In the genomic region with DNA sequence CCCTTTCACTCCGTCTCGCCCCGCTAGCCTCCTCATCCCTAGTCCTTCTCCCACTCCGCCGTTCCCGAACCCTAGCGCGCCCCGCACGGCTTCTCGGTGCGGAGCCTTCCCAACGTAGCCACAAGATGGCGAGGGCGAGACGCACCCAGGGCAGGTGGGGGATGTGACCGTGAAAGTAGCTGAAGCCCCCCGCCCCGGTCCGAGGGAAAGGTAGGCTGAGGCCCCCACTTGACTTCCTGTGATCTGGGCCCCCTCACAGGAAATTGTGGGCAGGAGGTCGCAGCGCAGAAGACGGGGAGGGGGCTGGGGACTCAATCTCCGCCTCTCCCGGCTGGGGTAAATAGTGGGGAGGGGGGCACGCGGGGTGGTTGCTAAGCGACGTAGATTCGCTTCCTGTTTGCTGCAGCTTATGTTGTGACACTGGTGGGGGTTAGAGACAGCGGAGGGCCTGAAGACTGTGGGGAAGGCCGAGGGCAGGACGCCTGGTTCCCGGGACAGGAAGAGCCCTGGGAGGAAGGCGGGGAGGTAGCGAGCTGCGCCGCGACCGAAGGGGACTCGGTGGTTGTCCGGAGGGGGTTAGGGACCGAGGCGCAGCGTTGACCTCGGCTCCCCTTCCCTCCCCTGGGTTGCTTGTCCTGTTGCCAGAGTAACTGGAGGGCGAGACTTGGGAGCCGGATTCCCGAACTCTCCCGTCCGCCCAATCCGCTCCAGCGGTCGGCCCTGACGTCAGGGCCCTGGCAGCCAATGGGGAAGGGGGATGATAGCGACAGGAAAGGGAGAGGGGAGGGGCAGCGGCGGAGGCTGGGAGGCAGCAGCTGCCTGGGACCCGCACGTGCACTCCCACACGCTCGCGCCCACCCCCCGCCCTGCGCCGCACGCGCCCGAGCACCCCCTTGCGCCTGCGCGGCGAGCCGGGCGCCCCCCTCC, we compare ENCODE assay signal across 1 cellular context.
TF ChIP-seq lines count a peak whose summit lies in the region.

No MANE protein-coding gene starts in this region.

TF ChIP-seq in HEK293, 187 proteins besides CTCF, POLR2A, EP300 and RAD21 (continued from another document and continues in another):
- TF ChIP-seq, protein P1, sequence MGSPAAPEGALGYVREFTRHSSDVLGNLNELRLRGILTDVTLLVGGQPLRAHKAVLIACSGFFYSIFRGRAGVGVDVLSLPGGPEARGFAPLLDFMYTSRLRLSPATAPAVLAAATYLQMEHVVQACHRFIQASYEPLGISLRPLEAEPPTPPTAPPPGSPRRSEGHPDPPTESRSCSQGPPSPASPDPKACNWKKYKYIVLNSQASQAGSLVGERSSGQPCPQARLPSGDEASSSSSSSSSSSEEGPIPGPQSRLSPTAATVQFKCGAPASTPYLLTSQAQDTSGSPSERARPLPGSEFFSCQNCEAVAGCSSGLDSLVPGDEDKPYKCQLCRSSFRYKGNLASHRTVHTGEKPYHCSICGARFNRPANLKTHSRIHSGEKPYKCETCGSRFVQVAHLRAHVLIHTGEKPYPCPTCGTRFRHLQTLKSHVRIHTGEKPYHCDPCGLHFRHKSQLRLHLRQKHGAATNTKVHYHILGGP (tag by site-specific recombination; IDR thresholded peaks at IDR 0.05): no peak
- peak; percentile 94 for TF ChIP-seq ZBTB17 (tag by site-specific recombination; IDR thresholded peaks at IDR 0.05)
- TF ChIP-seq BCL11A (tag by site-specific recombination; IDR thresholded peaks at IDR 0.05; ENCODE audit: low read depth): peak; percentile 67; the same call in 1 of the 2 replicates
- TF ChIP-seq, protein P2, sequence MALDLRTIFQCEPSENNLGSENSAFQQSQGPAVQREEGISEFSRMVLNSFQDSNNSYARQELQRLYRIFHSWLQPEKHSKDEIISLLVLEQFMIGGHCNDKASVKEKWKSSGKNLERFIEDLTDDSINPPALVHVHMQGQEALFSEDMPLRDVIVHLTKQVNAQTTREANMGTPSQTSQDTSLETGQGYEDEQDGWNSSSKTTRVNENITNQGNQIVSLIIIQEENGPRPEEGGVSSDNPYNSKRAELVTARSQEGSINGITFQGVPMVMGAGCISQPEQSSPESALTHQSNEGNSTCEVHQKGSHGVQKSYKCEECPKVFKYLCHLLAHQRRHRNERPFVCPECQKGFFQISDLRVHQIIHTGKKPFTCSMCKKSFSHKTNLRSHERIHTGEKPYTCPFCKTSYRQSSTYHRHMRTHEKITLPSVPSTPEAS (tag by site-specific recombination; IDR thresholded peaks at IDR 0.05): no peak
- TF ChIP-seq PRDM1 (tag by site-specific recombination; IDR thresholded peaks at IDR 0.05): 0 out of 2 replicates have a peak, but pooled peaks have one; percentile 3
- no peak for TF ChIP-seq ZNF324 (tag by site-specific recombination; IDR thresholded peaks at IDR 0.05)
- TF ChIP-seq ZNF654 (tag by site-specific recombination; IDR thresholded peaks at IDR 0.05; ENCODE audit: low read depth): peak; percentile 66
- 0 out of 2 replicates have a peak, but pooled peaks have one; percentile 36 for TF ChIP-seq ZNF561 (tag by site-specific recombination; IDR thresholded peaks at IDR 0.05; ENCODE audit: borderline replicate concordance)
- peak; percentile 71 for TF ChIP-seq ZNF2 (tag by site-specific recombination; IDR thresholded peaks at IDR 0.05)
- peak; percentile 26; the same call in 1 of the 2 replicates for TF ChIP-seq KLF9 (tag by site-specific recombination; IDR thresholded peaks at IDR 0.05; ENCODE audit: low read depth)
- TF ChIP-seq, protein P3, sequence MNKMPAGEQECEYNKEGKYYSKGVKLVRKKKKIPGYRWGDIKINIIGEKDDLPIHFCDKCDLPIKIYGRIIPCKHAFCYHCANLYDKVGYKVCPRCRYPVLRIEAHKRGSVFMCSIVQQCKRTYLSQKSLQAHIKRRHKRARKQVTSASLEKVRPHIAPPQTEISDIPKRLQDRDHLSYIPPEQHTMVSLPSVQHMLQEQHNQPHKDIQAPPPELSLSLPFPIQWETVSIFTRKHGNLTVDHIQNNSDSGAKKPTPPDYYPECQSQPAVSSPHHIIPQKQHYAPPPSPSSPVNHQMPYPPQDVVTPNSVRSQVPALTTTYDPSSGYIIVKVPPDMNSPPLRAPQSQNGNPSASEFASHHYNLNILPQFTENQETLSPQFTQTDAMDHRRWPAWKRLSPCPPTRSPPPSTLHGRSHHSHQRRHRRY (tag by site-specific recombination; IDR thresholded peaks at IDR 0.05): no peak
- TF ChIP-seq ZNF600 (tag by site-specific recombination; IDR thresholded peaks at IDR 0.05): no peak; the same call in 1 of the 2 replicates
- no peak for TF ChIP-seq ZNF132 (tag by site-specific recombination; IDR thresholded peaks at IDR 0.05; ENCODE audit: borderline replicate concordance)
- TF ChIP-seq, protein P4, sequence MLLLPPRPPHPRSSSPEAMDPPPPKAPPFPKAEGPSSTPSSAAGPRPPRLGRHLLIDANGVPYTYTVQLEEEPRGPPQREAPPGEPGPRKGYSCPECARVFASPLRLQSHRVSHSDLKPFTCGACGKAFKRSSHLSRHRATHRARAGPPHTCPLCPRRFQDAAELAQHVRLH (tag by site-specific recombination; IDR thresholded peaks at IDR 0.05): 0 out of 2 replicates have a peak, but pooled peaks have one; percentile 8
- TF ChIP-seq SP7 (tag by site-specific recombination; IDR thresholded peaks at IDR 0.05): peak; percentile 10
- TF ChIP-seq ZNF341 (tag by site-specific recombination; IDR thresholded peaks at IDR 0.05; ENCODE audit: low read depth): peak; percentile 86
- TF ChIP-seq, protein P5, sequence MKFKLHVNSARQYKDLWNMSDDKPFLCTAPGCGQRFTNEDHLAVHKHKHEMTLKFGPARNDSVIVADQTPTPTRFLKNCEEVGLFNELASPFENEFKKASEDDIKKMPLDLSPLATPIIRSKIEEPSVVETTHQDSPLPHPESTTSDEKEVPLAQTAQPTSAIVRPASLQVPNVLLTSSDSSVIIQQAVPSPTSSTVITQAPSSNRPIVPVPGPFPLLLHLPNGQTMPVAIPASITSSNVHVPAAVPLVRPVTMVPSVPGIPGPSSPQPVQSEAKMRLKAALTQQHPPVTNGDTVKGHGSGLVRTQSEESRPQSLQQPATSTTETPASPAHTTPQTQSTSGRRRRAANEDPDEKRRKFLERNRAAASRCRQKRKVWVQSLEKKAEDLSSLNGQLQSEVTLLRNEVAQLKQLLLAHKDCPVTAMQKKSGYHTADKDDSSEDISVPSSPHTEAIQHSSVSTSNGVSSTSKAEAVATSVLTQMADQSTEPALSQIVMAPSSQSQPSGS (tag by site-specific recombination; IDR thresholded peaks at IDR 0.05; ENCODE audit: low read depth): peak; percentile 65
- 0 out of 2 replicates have a peak, but pooled peaks have one; percentile 27 for TF ChIP-seq KLF16 (tag by site-specific recombination; IDR thresholded peaks at IDR 0.05)
- TF ChIP-seq EGR2 (tag by site-specific recombination; IDR thresholded peaks at IDR 0.05; ENCODE audit: low read depth): peak; percentile 57; the same call in 1 of the 2 replicates
- TF ChIP-seq, protein P6, sequence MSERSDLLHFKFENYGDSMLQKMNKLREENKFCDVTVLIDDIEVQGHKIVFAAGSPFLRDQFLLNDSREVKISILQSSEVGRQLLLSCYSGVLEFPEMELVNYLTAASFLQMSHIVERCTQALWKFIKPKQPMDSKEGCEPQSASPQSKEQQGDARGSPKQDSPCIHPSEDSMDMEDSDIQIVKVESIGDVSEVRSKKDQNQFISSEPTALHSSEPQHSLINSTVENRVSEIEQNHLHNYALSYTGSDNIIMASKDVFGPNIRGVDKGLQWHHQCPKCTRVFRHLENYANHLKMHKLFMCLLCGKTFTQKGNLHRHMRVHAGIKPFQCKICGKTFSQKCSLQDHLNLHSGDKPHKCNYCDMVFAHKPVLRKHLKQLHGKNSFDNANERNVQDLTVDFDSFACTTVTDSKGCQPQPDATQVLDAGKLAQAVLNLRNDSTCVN (tag by site-specific recombination; optimal IDR thresholded peaks at IDR 0.05): peak; percentile 65
- TF ChIP-seq ZBTB20 (tag by site-specific recombination; IDR thresholded peaks at IDR 0.05): peak; percentile 10; the same call in 1 of the 2 replicates
- no peak for TF ChIP-seq ZNF660 (tag by site-specific recombination; IDR thresholded peaks at IDR 0.05)
- TF ChIP-seq OSR2 (tag by site-specific recombination; IDR thresholded peaks at IDR 0.05): peak; percentile 40; the same call in 1 of the 2 replicates
- TF ChIP-seq ZNF274 (IDR thresholded peaks at IDR 0.05; ENCODE audit: low read length): no peak
- no peak for TF ChIP-seq ZNF274 (tag by site-specific recombination; IDR thresholded peaks at IDR 0.05; ENCODE audit: borderline replicate concordance)
- TF ChIP-seq, protein P7, sequence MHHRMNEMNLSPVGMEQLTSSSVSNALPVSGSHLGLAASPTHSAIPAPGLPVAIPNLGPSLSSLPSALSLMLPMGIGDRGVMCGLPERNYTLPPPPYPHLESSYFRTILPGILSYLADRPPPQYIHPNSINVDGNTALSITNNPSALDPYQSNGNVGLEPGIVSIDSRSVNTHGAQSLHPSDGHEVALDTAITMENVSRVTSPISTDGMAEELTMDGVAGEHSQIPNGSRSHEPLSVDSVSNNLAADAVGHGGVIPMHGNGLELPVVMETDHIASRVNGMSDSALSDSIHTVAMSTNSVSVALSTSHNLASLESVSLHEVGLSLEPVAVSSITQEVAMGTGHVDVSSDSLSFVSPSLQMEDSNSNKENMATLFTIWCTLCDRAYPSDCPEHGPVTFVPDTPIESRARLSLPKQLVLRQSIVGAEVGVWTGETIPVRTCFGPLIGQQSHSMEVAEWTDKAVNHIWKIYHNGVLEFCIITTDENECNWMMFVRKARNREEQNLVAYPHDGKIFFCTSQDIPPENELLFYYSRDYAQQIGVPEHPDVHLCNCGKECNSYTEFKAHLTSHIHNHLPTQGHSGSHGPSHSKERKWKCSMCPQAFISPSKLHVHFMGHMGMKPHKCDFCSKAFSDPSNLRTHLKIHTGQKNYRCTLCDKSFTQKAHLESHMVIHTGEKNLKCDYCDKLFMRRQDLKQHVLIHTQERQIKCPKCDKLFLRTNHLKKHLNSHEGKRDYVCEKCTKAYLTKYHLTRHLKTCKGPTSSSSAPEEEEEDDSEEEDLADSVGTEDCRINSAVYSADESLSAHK (tag by site-specific recombination; IDR thresholded peaks at IDR 0.05): no peak; the same call in none of the 2 replicates
- TF ChIP-seq ZNF394 (tag by site-specific recombination; IDR thresholded peaks at IDR 0.05; ENCODE audit: borderline replicate concordance): 0 out of 2 replicates have a peak, but pooled peaks have one; percentile 43
- TF ChIP-seq, protein P8, sequence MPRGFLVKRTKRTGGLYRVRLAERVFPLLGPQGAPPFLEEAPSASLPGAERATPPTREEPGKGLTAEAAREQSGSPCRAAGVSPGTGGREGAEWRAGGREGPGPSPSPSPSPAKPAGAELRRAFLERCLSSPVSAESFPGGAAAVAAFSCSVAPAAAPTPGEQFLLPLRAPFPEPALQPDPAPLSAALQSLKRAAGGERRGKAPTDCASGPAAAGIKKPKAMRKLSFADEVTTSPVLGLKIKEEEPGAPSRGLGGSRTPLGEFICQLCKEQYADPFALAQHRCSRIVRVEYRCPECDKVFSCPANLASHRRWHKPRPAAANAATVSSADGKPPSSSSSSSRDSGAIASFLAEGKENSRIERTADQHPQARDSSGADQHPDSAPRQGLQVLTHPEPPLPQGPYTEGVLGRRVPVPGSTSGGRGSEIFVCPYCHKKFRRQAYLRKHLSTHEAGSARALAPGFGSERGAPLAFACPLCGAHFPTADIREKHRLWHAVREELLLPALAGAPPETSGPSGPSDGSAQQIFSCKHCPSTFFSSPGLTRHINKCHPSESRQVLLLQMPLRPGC (tag by site-specific recombination; IDR thresholded peaks at IDR 0.05): 0 out of 2 replicates have a peak, but pooled peaks have one; percentile 16
- TF ChIP-seq ZNF24 (tag by site-specific recombination; IDR thresholded peaks at IDR 0.05): peak; percentile 30; the same call in 1 of the 2 replicates
- TF ChIP-seq ZNF501 (tag by site-specific recombination; IDR thresholded peaks at IDR 0.05): peak; percentile 75
- TF ChIP-seq, protein P9, sequence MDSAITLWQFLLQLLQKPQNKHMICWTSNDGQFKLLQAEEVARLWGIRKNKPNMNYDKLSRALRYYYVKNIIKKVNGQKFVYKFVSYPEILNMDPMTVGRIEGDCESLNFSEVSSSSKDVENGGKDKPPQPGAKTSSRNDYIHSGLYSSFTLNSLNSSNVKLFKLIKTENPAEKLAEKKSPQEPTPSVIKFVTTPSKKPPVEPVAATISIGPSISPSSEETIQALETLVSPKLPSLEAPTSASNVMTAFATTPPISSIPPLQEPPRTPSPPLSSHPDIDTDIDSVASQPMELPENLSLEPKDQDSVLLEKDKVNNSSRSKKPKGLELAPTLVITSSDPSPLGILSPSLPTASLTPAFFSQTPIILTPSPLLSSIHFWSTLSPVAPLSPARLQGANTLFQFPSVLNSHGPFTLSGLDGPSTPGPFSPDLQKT (IDR thresholded peaks at IDR 0.05; ENCODE audit: borderline replicate concordance, low read depth, low read length): no peak
- peak; percentile 90 for TF ChIP-seq MZF1 (tag by site-specific recombination; IDR thresholded peaks at IDR 0.05; ENCODE audit: borderline replicate concordance)
- TF ChIP-seq, protein P10, sequence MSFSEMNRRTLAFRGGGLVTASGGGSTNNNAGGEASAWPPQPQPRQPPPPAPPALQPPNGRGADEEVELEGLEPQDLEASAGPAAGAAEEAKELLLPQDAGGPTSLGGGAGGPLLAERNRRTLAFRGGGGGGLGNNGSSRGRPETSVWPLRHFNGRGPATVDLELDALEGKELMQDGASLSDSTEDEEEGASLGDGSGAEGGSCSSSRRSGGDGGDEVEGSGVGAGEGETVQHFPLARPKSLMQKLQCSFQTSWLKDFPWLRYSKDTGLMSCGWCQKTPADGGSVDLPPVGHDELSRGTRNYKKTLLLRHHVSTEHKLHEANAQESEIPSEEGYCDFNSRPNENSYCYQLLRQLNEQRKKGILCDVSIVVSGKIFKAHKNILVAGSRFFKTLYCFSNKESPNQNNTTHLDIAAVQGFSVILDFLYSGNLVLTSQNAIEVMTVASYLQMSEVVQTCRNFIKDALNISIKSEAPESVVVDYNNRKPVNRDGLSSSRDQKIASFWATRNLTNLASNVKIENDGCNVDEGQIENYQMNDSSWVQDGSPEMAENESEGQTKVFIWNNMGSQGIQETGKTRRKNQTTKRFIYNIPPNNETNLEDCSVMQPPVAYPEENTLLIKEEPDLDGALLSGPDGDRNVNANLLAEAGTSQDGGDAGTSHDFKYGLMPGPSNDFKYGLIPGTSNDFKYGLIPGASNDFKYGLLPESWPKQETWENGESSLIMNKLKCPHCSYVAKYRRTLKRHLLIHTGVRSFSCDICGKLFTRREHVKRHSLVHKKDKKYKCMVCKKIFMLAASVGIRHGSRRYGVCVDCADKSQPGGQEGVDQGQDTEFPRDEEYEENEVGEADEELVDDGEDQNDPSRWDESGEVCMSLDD (tag by site-specific recombination; IDR thresholded peaks at IDR 0.05): peak; percentile 35
